21 cellular contexts compared by ENCODE assay signal in the genomic region with DNA sequence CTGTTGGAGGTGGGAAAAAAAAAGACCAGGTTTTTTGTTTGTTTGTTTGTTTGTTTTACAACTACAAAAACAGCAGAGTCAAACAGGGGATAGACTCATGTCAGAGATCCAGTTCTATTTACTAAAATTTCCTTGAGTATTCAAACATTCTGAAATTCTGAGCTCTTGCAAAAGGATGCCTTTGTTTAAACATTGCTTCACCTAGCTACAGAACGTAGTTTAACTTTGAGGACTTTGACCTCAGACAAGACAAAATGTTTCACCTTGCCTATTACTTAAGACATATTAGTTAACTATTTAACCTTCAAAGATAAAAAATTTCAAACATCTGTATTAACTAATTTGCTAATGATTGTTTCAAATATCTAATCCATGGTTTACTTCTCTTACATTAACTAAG. TPM values are rescaled to one million over a fixed set of nuclear protein-coding genes. Genes with fewer than 3 reads are reported as not detected.
A peak's percentile ranks its signal among the peaks of the same experiment; 100 is the strongest.
DNase-seq lines count a peak whose midpoint lies in the region; ATAC-seq and TF ChIP-seq lines count a peak whose summit lies in the region.
"Had no signal": no experiment of that assay in that cellular context is flagged by ENCODE, and none has a peak within 500 bp of the region (broad histone marks: within the 10 kb centered on the region; RNA-seq: fewer than 3 reads in every experiment).

No MANE protein-coding gene starts in this region.

- intact Hi-C loops in right lobe of liver (cut with DNase I): no loop called here

- ATAC-seq in left lobe of liver: peak; percentile 78
- peak; percentile 69 to 99 (median 82) for ATAC-seq in right lobe of liver
- no peak for ATAC-seq in GM21723 (IDR thresholded peaks at IDR 0.05; ENCODE audit: unreplicated experiment)
- ATAC-seq in GM18502 (IDR thresholded peaks at IDR 0.05; ENCODE audit: poor library complexity, unreplicated experiment): no peak
- ATAC-seq: A549, GM23338, HCT116 had no signal

- WGBS in right lobe of liver (ENCODE audit: insufficient coverage, low coverage, low lambda C conversion rate, missing lambda C conversion rate): 17% methylated on average over 1 of the region's 1 CpG

- H3K4me3 ChIP-seq in right lobe of liver: no peak overlapping the region
- H3K4me3 ChIP-seq: A549; BLaER1 treated with 17β-estradiol and CSF1 and Interleukin-3, amounts not matched to agents 10 nM and 100 nM; GM23338 had no signal

- no peak for TF ChIP-seq CTCF in right lobe of liver (IDR thresholded peaks at IDR 0.05)

- H3K27me3 ChIP-seq in right lobe of liver: no peaks in the 10 kb centered on the region
- H3K27me3 ChIP-seq: BE2C; BLaER1 treated with 17β-estradiol and CSF1 and Interleukin-3, amounts not matched to agents 10 nM and 100 nM had no signal

- no peaks in the 10 kb centered on the region for H3K9me3 ChIP-seq in right lobe of liver
- H3K9me3 ChIP-seq: BE2C had no signal

- TF ChIP-seq POLR2A in right lobe of liver (IDR thresholded peaks at IDR 0.05): no peak

- H3K4me1 ChIP-seq in right lobe of liver: peaks cover 0 to 12% (median 4%) of the 10 kb centered on the region in 4 donors
- H3K4me1 ChIP-seq: A549, BE2C had no signal

- H3K36me3 ChIP-seq in right lobe of liver: no peaks in the 10 kb centered on the region
- H3K36me3 ChIP-seq: BE2C; BLaER1 treated with 17β-estradiol and CSF1 and Interleukin-3, amounts not matched to agents 10 nM and 100 nM had no signal

- no peak overlapping the region for H3K27ac ChIP-seq in right lobe of liver
- H3K27ac ChIP-seq: A549; BLaER1 treated with 17β-estradiol and CSF1 and Interleukin-3, amounts not matched to agents 10 nM and 100 nM had no signal

- DNase-seq in NOMO-1 treated with DMSO at 0.1 percent for 48 hours (lab: John Stamatoyannopoulos, UW; ENCODE audit: unreplicated experiment) (peak; percentile 18), NOMO-1 treated with dmso at 0.1 percent for 144 hours (lab: John Stamatoyannopoulos, UW; ENCODE audit: unreplicated experiment) (no peak), left lobe of liver (ENCODE audit: low spot score) (no peak), right lobe of liver (no peak), retina (no peak), DMS53 (lab: John Stamatoyannopoulos, UW) (no peak)
- DNase-seq: 8988T; ACHN; AML-193; BE2C; Calu3; CD4-positive, alpha-beta T cell; CD8-positive, alpha-beta memory T cell; DND-41; H9 had no signal

RNA-seq across cellular contexts. Expression of a gene that starts 36.1 kb away (rescaled TPM):
- total RNA-seq in left lobe of liver: not detected
- total RNA-seq in right lobe of liver: not detected
- total RNA-seq: CD4-positive, alpha-beta T cell; CD8-positive, alpha-beta memory T cell; H9 had no signal

RNA-seq across cellular contexts. Expression of a gene that starts 58.7 kb away (rescaled TPM):
- total RNA-seq in left lobe of liver: 374 TPM
- 100 to 1,000 TPM; 200 to 425 (median 351) TPM for total RNA-seq in right lobe of liver
- total RNA-seq: Calu3; CD4-positive, alpha-beta T cell; CD8-positive, alpha-beta memory T cell had no signal

Comparison
In these comparisons a context has a peak if more than half of its experiments do, and no peak if none do; other contexts are left out.
1. ATAC-seq: peak in left lobe of liver (single experiment) and right lobe of liver (4 of 4); none in GM21723 (single experiment) and GM18502 (single experiment).